18 cellular contexts compared by ENCODE assay signal in genomic region chr5:158017433-158017832, GRCh38.
DNase-seq lines count a peak whose midpoint lies in the region; ATAC-seq, FAIRE-seq and TF ChIP-seq lines count a peak whose summit lies in the region.
"Had no signal": no experiment of that assay in that cellular context is flagged by ENCODE, and none has a peak within 500 bp of the region (broad histone marks: within the 10 kb centered on the region; RNA-seq: fewer than 3 reads in every experiment).

No MANE protein-coding gene starts in this region.

- WGBS in liver, result 38% methylated on average over 2 of the region's 2 CpGs
- 31% methylated on average over 2 of the region's 2 CpGs for WGBS in HepG2 (ENCODE audit: low lambda C conversion rate)
- WGBS in esophagus muscularis mucosa, result 90% methylated on average over 2 of the region's 2 CpGs
- WGBS in right lobe of liver (ENCODE audit: insufficient coverage, low coverage, low lambda C conversion rate, missing lambda C conversion rate), result 28% methylated on average over 2 of the region's 2 CpGs

- H3K27me3 ChIP-seq in liver (ENCODE audit: control insufficient read depth in 4 of 4, insufficient read depth in 4 of 4, low read length in 3 of 4) (no peaks in the 10 kb centered on the region), HepG2 (ENCODE audit: control insufficient read depth in 1 of 2, insufficient read depth in 2 of 2, low read length in 2 of 2) (no peaks in the 10 kb centered on the region), esophagus muscularis mucosa (no peaks in the 10 kb centered on the region), right lobe of liver (no peaks in the 10 kb centered on the region)
- H3K27me3 ChIP-seq: BLaER1 treated with 17β-estradiol and CSF1 and Interleukin-3, amounts not matched to agents 10 nM and 100 nM had no signal

- TF ChIP-seq CTCF in liver (IDR thresholded peaks at IDR 0.05; ENCODE audit: low read depth, low read length, missing input control) (no peak), HepG2 (CRISPR knock-in tag; IDR thresholded peaks at IDR 0.05) (no peak), esophagus muscularis mucosa (IDR thresholded peaks at IDR 0.05) (no peak), right lobe of liver (IDR thresholded peaks at IDR 0.05) (no peak)

- H3K9me3 ChIP-seq in liver (ENCODE audit: control insufficient read depth in 4 of 4, low read length in 3 of 4) (no peaks in the 10 kb centered on the region), HepG2 (ENCODE audit: low read length) (no peaks in the 10 kb centered on the region), esophagus muscularis mucosa (no peaks in the 10 kb centered on the region), right lobe of liver (no peaks in the 10 kb centered on the region)

- peaks cover 6 to 22% (median 13%) of the 10 kb centered on the region in 4 donors for H3K4me1 ChIP-seq in liver (ENCODE audit: control insufficient read depth in 4 of 4, insufficient read depth in 4 of 4, low read length in 3 of 4)
- H3K4me1 ChIP-seq in HepG2 (ENCODE audit: insufficient read depth, low read length), result no peaks in the 10 kb centered on the region; the same call in 1 of the 2 replicates
- H3K4me1 ChIP-seq in esophagus muscularis mucosa, result peaks cover 0 to 13% (median 8%) of the 10 kb centered on the region in 4 donors
- peaks cover 0 to 29% (median 3%) of the 10 kb centered on the region in 4 donors for H3K4me1 ChIP-seq in right lobe of liver

- FAIRE-seq in HepG2 (lab: Jason Lieb, UNC), result no peak
- FAIRE-seq: GM12878, GM18507 had no signal

- CTCF ChIA-PET in HepG2 (lab: Yijun Ruan, JAX; ENCODE audit: low intra/inter-chr PET ratio, low total read pairs), result no interaction called here

- H3K9ac ChIP-seq in liver (ENCODE audit: low read depth in 1 of 2, low read length in 2 of 2), result no peak overlapping the region
- H3K9ac ChIP-seq in HepG2 (ENCODE audit: insufficient read depth, low read depth, low read length), result no peak overlapping the region
- H3K9ac ChIP-seq: BLaER1 treated with 17β-estradiol and CSF1 and Interleukin-3, amounts not matched to agents 10 nM and 100 nM had no signal

- H4K20me1 ChIP-seq in HepG2 (ENCODE audit: insufficient read depth, low read length), result no peaks in the 10 kb centered on the region
- H4K20me1 ChIP-seq: BLaER1 treated with 17β-estradiol and CSF1 and Interleukin-3, amounts not matched to agents 10 nM and 100 nM had no signal

- BruUV-seq in HepG2 (replicated peaks; lab: Mats Ljungman, UMichigan), result no TSS peak

- intact Hi-C loops in HepG2 (cut with micrococcal nuclease; ENCODE audit: unreplicated experiment) (no loop called here), esophagus muscularis mucosa (cut with DNase I) (no loop called here), right lobe of liver (cut with DNase I) (no loop called here)

- DNase-seq in HepG2 (ENCODE audit: low spot score) (no peak), esophagus muscularis mucosa (ENCODE audit: extremely low spot score) (peak; percentile 4), right lobe of liver (no peak), renal cortical epithelial cell (ENCODE audit: low read depth) (peak; percentile 40)
- DNase-seq in stimulated activated CD4-positive, alpha-beta T cell treated with anti-CD3 and anti-CD28 coated beads, Interleukin-2, amount 100 ng/mL, for 48 hours, result no peak
- DNase-seq: AML-193; CD4-positive, CD25-positive, alpha-beta regulatory T cell; DMS 273 treated with DMSO at 0.1 percent for 48 hours; H7 had no signal

- no peaks in the 10 kb centered on the region for H3K36me3 ChIP-seq in liver (ENCODE audit: control insufficient read depth in 4 of 4, insufficient read depth in 3 of 4, low read depth in 1 of 4, low read length in 3 of 4)
- H3K36me3 ChIP-seq in HepG2 (replicated peaks in 1 of 2; ENCODE audit: control insufficient read depth in 1 of 2, insufficient read depth in 2 of 2, low read length in 2 of 2), result no peaks in the 10 kb centered on the region
- H3K36me3 ChIP-seq in esophagus muscularis mucosa, result no peaks in the 10 kb centered on the region
- no peaks in the 10 kb centered on the region for H3K36me3 ChIP-seq in right lobe of liver
- H3K36me3 ChIP-seq: BLaER1 treated with 17β-estradiol and CSF1 and Interleukin-3, amounts not matched to agents 10 nM and 100 nM had no signal

- POLR2A ChIA-PET in HepG2 (lab: Yijun Ruan, JAX), result no interaction called here

- no peak overlapping the region for H3K4me2 ChIP-seq in HepG2 (ENCODE audit: low read depth, low read length)
- H3K4me2 ChIP-seq: BLaER1 treated with 17β-estradiol and CSF1 and Interleukin-3, amounts not matched to agents 10 nM and 100 nM; GM23338 had no signal

- TF ChIP-seq EP300 in HepG2 (IDR thresholded peaks at IDR 0.05; ENCODE audit: low read depth in 2 of 2, low read length in 2 of 2), result no peak
- TF ChIP-seq EP300 in HepG2 (CRISPR knock-in tag; IDR thresholded peaks at IDR 0.05; ENCODE audit: borderline replicate concordance), result no peak
- TF ChIP-seq EP300 in esophagus muscularis mucosa (IDR thresholded peaks at IDR 0.05), result no peak

- no peak for TF ChIP-seq POLR2A in HepG2 (IDR thresholded peaks at IDR 0.05; ENCODE audit: insufficient read depth in 1 of 2, low read depth in 2 of 2, low read length in 2 of 2)
- TF ChIP-seq POLR2A in esophagus muscularis mucosa (IDR thresholded peaks at IDR 0.05; ENCODE audit: low read depth), result no peak
- no peak for TF ChIP-seq POLR2A in right lobe of liver (IDR thresholded peaks at IDR 0.05)

- no peak for ATAC-seq in HepG2
- peak; percentile 69 to 79 (median 76) for ATAC-seq in right lobe of liver
- ATAC-seq in HG02571 (IDR thresholded peaks at IDR 0.05; ENCODE audit: unreplicated experiment), result no peak
- ATAC-seq in GM21825 (IDR thresholded peaks at IDR 0.05; ENCODE audit: unreplicated experiment), result no peak
- ATAC-seq: GM12878, GM23338 had no signal

- TF ChIP-seq RAD21 in liver (IDR thresholded peaks at IDR 0.05) (no peak), HepG2 (CRISPR knock-in tag; IDR thresholded peaks at IDR 0.05) (no peak)

- no peak overlapping the region for H2AFZ ChIP-seq in HepG2 (ENCODE audit: low read length)
- H2AFZ ChIP-seq: GM23338 had no signal

- no peak overlapping the region for H3K4me3 ChIP-seq in liver (ENCODE audit: low read depth in 1 of 3, low read length in 3 of 3)
- H3K4me3 ChIP-seq in HepG2 (replicated peaks in 1 of 3; ENCODE audit: insufficient read depth in 1 of 3, low read depth in 2 of 3, low read length in 3 of 3), result no peak overlapping the region
- no peak overlapping the region for H3K4me3 ChIP-seq in esophagus muscularis mucosa
- H3K4me3 ChIP-seq in right lobe of liver, result no peak overlapping the region
- H3K4me3 ChIP-seq: BLaER1 treated with 17β-estradiol and CSF1 and Interleukin-3, amounts not matched to agents 10 nM and 100 nM; GM12878; GM23338 had no signal

- H3K79me2 ChIP-seq in HepG2 (ENCODE audit: insufficient read depth, low read length), result no peaks in the 10 kb centered on the region

- H3K27ac ChIP-seq in liver (ENCODE audit: low read depth in 1 of 2, low read length in 2 of 2), result no peak overlapping the region
- H3K27ac ChIP-seq in HepG2 (ENCODE audit: extremely low read length, insufficient read depth, low read length), result no peak overlapping the region
- H3K27ac ChIP-seq in esophagus muscularis mucosa (replicated peaks in 1 of 4), result no peak overlapping the region
- no peak overlapping the region for H3K27ac ChIP-seq in right lobe of liver
- H3K27ac ChIP-seq: 22Rv1; BLaER1 treated with 17β-estradiol and CSF1 and Interleukin-3, amounts not matched to agents 10 nM and 100 nM; HL-60 had no signal

- in situ Hi-C loops in HepG2 (cut with HindIII; ENCODE audit: extremely low pct_ligation_motif_present, low pct_unique_long_range_greater_than_20kb), result no loop called here

TF ChIP-seq in liver, 16 proteins besides CTCF, POLR2A, EP300 and RAD21:
- TF ChIP-seq SP1 (IDR thresholded peaks at IDR 0.05), result peak; percentile 71
- TF ChIP-seq HNF4A (conservative IDR thresholded peaks at IDR 0.05), result peak; percentile 55 to 62
- TF ChIP-seq EGR1 (IDR thresholded peaks at IDR 0.05; ENCODE audit: low read depth in 2 of 2), result peak in 1 of 2 donors; percentile 57
- no peak for TF ChIP-seq NR2F2 (IDR thresholded peaks at IDR 0.05)
- TF ChIP-seq RXRA (IDR thresholded peaks at IDR 0.05), result peak; percentile 48 to 69

TF ChIP-seq in HepG2, 621 proteins besides CTCF, POLR2A, EP300 and RAD21:
- TF ChIP-seq GMEB1 (CRISPR knock-in tag; IDR thresholded peaks at IDR 0.05; ENCODE audit: borderline replicate concordance) (no peak), PRDM15 (CRISPR knock-in tag; IDR thresholded peaks at IDR 0.05) (no peak)

Comparison
In these comparisons a context has a peak if more than half of its experiments do, and no peak if none do; other contexts are left out.
1. ATAC-seq: peak in right lobe of liver (4 of 4); none in HepG2 (single experiment), HG02571 (single experiment) and GM21825 (single experiment).
2. DNase-seq: peak in esophagus muscularis mucosa (single experiment) and renal cortical epithelial cell (single experiment); none in HepG2 (single experiment), right lobe of liver (0 of 3) and stimulated activated CD4-positive, alpha-beta T cell treated with anti-CD3 and anti-CD28 coated beads, Interleukin-2, amount 100 ng/mL, for 48 hours (0 of 2).